In genomic region chr6:169230322-169230665, GRCh38 we compare ENCODE assay signal across 1 cellular context.
TF ChIP-seq lines count a peak whose summit lies in the region.

No MANE protein-coding gene starts in this region.

TF ChIP-seq in SK-N-SH treated with all-trans-retinoic acid at 6 μM for 48 hours, 23 proteins besides CTCF, POLR2A, EP300 and RAD21 (continued from another document):
- TF ChIP-seq, protein P1, sequence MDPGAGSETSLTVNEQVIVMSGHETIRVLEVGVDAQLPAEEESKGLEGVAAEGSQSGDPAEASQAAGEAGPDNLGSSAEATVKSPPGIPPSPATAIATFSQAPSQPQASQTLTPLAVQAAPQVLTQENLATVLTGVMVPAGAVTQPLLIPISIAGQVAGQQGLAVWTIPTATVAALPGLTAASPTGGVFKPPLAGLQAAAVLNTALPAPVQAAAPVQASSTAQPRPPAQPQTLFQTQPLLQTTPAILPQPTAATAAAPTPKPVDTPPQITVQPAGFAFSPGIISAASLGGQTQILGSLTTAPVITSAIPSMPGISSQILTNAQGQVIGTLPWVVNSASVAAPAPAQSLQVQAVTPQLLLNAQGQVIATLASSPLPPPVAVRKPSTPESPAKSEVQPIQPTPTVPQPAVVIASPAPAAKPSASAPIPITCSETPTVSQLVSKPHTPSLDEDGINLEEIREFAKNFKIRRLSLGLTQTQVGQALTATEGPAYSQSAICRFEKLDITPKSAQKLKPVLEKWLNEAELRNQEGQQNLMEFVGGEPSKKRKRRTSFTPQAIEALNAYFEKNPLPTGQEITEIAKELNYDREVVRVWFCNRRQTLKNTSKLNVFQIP (CRISPR knock-in tag; IDR thresholded peaks at IDR 0.05; ENCODE audit: borderline replicate concordance, low read depth), result no peak
- TF ChIP-seq ZNF565 (CRISPR knock-in tag; conservative IDR thresholded peaks at IDR 0.05; ENCODE audit: low read depth), result no peak
- TF ChIP-seq ZNF8 (CRISPR knock-in tag; IDR thresholded peaks at IDR 0.05), result no peak
- TF ChIP-seq, protein P2, sequence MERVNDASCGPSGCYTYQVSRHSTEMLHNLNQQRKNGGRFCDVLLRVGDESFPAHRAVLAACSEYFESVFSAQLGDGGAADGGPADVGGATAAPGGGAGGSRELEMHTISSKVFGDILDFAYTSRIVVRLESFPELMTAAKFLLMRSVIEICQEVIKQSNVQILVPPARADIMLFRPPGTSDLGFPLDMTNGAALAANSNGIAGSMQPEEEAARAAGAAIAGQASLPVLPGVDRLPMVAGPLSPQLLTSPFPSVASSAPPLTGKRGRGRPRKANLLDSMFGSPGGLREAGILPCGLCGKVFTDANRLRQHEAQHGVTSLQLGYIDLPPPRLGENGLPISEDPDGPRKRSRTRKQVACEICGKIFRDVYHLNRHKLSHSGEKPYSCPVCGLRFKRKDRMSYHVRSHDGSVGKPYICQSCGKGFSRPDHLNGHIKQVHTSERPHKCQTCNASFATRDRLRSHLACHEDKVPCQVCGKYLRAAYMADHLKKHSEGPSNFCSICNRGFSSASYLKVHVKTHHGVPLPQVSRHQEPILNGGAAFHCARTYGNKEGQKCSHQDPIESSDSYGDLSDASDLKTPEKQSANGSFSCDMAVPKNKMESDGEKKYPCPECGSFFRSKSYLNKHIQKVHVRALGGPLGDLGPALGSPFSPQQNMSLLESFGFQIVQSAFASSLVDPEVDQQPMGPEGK (CRISPR knock-in tag; IDR thresholded peaks at IDR 0.05; ENCODE audit: borderline replicate concordance), result no peak
- TF ChIP-seq TOX (CRISPR knock-in tag; IDR thresholded peaks at IDR 0.05; ENCODE audit: borderline replicate concordance), result no peak
